Comparison of ENCODE assay signal across 8 cellular contexts in the genomic region with DNA sequence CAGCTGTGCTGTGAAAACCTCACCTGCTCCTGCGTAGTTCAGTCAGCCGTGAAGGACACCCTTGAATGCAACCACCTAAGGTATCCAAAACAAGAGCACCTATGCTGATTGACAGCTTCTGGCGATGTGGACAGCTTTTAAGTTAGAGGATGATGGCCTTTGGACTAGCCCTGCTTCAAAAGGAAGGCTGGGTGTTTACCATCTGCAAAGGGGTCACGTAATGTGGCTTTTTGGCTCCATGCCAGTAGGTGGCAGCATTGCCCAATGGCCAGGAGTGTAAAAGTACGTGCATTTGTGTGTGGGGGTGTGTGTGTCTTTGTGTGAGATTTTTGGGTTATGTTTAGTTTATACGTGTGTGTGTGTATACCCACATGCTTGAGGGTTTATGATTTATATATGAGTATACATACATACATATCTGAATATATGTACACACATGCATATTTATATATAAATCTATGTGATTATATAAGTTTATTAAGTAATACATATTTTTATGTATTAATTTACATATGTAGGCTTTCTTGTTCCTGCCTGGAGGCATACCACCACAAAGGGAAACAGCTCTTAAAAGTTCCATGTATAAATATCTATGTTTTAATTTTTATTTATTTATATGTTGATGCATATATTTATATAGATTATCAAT.
DNase-seq lines count a peak whose midpoint lies in the region; ATAC-seq and TF ChIP-seq lines count a peak whose summit lies in the region.

No MANE protein-coding gene starts in this region.

- H2AFZ ChIP-seq in PC-3 (ENCODE audit: low read length), result no peak overlapping the region

- H3K4me3 Mint-ChIP-seq in activated naive CD8-positive, alpha-beta T cell treated with anti-CD3 and anti-CD28 coated beads, Interleukin-2, amount 10 ng/mL, durations not matched to agents 7 days and 5 days, result no peak overlapping the region

- H3K4me2 ChIP-seq in PC-3 (ENCODE audit: low read length), result no peak overlapping the region

- H4K20me1 ChIP-seq in PC-3 (ENCODE audit: low read length), result no peaks in the 10 kb centered on the region

- no TSS peak for BruUV-seq in PC-3 (replicated peaks; lab: Mats Ljungman, UMichigan)

- no peak overlapping the region for H3K4me3 ChIP-seq in AG04449 (ENCODE audit: low read depth, low read length)
- H3K4me3 ChIP-seq in PC-3 (ENCODE audit: low read length), result no peak overlapping the region
- H3K4me3 ChIP-seq in mucosa of descending colon, result no peak overlapping the region

- no peaks in the 10 kb centered on the region for H3K79me2 ChIP-seq in PC-3 (ENCODE audit: low read length)

- no peak overlapping the region for H3K27ac Mint-ChIP-seq in activated naive CD8-positive, alpha-beta T cell treated with anti-CD3 and anti-CD28 coated beads, Interleukin-2, amount 10 ng/mL, durations not matched to agents 7 days and 5 days

- no peaks in the 10 kb centered on the region for H3K4me1 ChIP-seq in PC-3 (ENCODE audit: insufficient read depth, low read length)
- H3K4me1 ChIP-seq in mucosa of descending colon (ENCODE audit: low read depth), result no peaks in the 10 kb centered on the region

- H3K9me2 ChIP-seq in PC-3 (replicated peaks; ENCODE audit: low read length), result no peaks in the 10 kb centered on the region

- no peaks in the 10 kb centered on the region for H3K27me3 Mint-ChIP-seq in activated naive CD8-positive, alpha-beta T cell treated with anti-CD3 and anti-CD28 coated beads, Interleukin-2, amount 10 ng/mL, durations not matched to agents 7 days and 5 days

- H3F3A ChIP-seq in PC-3 (ENCODE audit: low read length, unreplicated experiment), result no peaks in the 10 kb centered on the region

- DNase-seq in AG04449 (ENCODE audit: low read depth, low spot score) (no peak), PC-3 (peak; percentile 96), mucosa of descending colon (peak in 1 of 3 donors; percentile 24), NCI-H526 treated with DMSO at 0.1 percent for 48 hours (lab: John Stamatoyannopoulos, UW) (no peak), NCI-H1930 (lab: John Stamatoyannopoulos, UW) (no peak)
- DNase-seq in activated naive CD8-positive, alpha-beta T cell treated with anti-CD3 and anti-CD28 coated beads, Interleukin-2, amount 10 ng/mL, durations not matched to agents 7 days and 5 days, result peak; percentile 51

- H3K27me3 ChIP-seq in PC-3 (ENCODE audit: low read length), result no peaks in the 10 kb centered on the region

- peak; percentile 80 for ATAC-seq in GM18511 (IDR thresholded peaks at IDR 0.05; ENCODE audit: unreplicated experiment)
- peak; percentile 69 for ATAC-seq in HG03175 (IDR thresholded peaks at IDR 0.05; ENCODE audit: unreplicated experiment)
- ATAC-seq in PC-3, result peak; percentile 77
- no peak for ATAC-seq in activated naive CD8-positive, alpha-beta T cell treated with anti-CD3 and anti-CD28 coated beads, Interleukin-2, amount 10 ng/mL, durations not matched to agents 7 days and 5 days (ENCODE audit: low read depth)
- ATAC-seq in mucosa of descending colon, result peak; percentile 28

- no peaks in the 10 kb centered on the region for H3K4me1 Mint-ChIP-seq in activated naive CD8-positive, alpha-beta T cell treated with anti-CD3 and anti-CD28 coated beads, Interleukin-2, amount 10 ng/mL, durations not matched to agents 7 days and 5 days

- no peaks in the 10 kb centered on the region for H3K9me3 ChIP-seq in PC-3 (ENCODE audit: low read length)
- H3K9me3 ChIP-seq in mucosa of descending colon, result no peaks in the 10 kb centered on the region

- H3K36me3 ChIP-seq in PC-3 (ENCODE audit: low read depth, low read length) (no peaks in the 10 kb centered on the region), mucosa of descending colon (ENCODE audit: low read depth) (no peaks in the 10 kb centered on the region)

- POLR2A ChIA-PET in AG04449 (lab: Yijun Ruan, JAX) (no interaction called here), PC-3 (lab: Charles Lee; ENCODE audit: unreplicated experiment) (no interaction called here)
- POLR2A ChIA-PET in activated naive CD8-positive, alpha-beta T cell treated with anti-CD3 and anti-CD28 coated beads, Interleukin-2, amount 10 ng/mL, durations not matched to agents 7 days and 5 days (lab: Charles Lee), result no interaction called here

- CTCF ChIA-PET in AG04449 (lab: Yijun Ruan, JAX) (interaction anchor here (1.6 to 1.7 kb wide), 2 partner anchors 8 to 9 kb away, joined by 5 to 7 read pairs; no protein-coding TSS in a partner anchor), PC-3 (lab: Charles Lee) (interaction anchor here (0.6 kb wide), 1 partner anchor 142 kb away, joined by 4 read pairs; no protein-coding TSS in a partner anchor)

- TF ChIP-seq CTCF in AG04449 (IDR thresholded peaks at IDR 0.05; ENCODE audit: insufficient read depth, low read length, missing control alignments) (peak; percentile 20), PC-3 (conservative IDR thresholded peaks at IDR 0.05; ENCODE audit: low read depth, low read length) (peak; percentile 98), mucosa of descending colon (IDR thresholded peaks at IDR 0.05) (no peak)

- no peaks in the 10 kb centered on the region for H3K9me3 Mint-ChIP-seq in activated naive CD8-positive, alpha-beta T cell treated with anti-CD3 and anti-CD28 coated beads, Interleukin-2, amount 10 ng/mL, durations not matched to agents 7 days and 5 days

- no peaks in the 10 kb centered on the region for H3K36me3 Mint-ChIP-seq in activated naive CD8-positive, alpha-beta T cell treated with anti-CD3 and anti-CD28 coated beads, Interleukin-2, amount 10 ng/mL, durations not matched to agents 7 days and 5 days

- H3K9ac ChIP-seq in PC-3 (ENCODE audit: low read length), result no peak overlapping the region

- no peak overlapping the region for H3K27ac ChIP-seq in PC-3 (ENCODE audit: low read length)

- intact Hi-C loops in PC-3 (cut with micrococcal nuclease), result no loop called here
- intact Hi-C loops in mucosa of descending colon (cut with DNase I, micrococcal nuclease), result no loop called here

Comparison
In these comparisons a context has a peak if more than half of its experiments do, and no peak if none do; other contexts are left out.
1. DNase-seq: peak in PC-3 (single experiment) and activated naive CD8-positive, alpha-beta T cell treated with anti-CD3 and anti-CD28 coated beads, Interleukin-2, amount 10 ng/mL, durations not matched to agents 7 days and 5 days (single experiment); none in AG04449 (single experiment), NCI-H526 treated with DMSO at 0.1 percent for 48 hours (single experiment) and NCI-H1930 (0 of 2).